In the genomic region with DNA sequence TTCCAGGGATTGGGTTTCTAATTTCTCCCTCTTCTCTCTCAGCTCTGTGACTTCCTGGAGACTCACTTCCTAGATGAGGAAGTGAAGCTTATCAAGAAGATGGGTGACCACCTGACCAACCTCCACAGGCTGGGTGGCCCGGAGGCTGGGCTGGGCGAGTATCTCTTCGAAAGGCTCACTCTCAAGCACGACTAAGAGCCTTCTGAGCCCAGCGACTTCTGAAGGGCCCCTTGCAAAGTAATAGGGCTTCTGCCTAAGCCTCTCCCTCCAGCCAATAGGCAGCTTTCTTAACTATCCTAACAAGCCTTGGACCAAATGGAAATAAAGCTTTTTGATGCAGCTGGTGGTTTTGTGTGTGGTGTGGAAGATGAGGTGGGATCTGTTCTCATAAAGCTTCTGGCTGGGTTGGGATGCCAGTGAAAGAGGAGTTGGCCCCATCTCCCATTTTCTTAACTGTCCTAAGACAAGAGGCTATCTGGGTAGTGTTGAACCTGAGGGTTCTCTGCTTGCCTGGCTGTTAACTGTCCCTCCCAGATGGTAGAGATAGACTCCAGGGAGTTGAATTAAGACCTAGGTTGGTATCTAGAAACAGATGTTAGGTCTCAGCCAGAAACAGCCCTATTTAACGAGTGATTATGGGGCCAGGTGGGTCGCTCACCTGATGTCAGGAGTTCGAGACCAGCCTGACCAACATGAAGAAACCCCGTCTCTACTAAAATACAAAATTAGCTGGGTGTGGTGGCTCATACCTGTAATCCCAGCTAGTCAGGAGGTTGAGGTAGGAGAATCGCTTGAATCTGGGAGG, we compare ENCODE assay signal across 8 cellular contexts. TPM values are rescaled to one million over a fixed set of nuclear protein-coding genes. Genes with fewer than 3 reads are reported as not detected.
DNase-seq lines count a peak whose midpoint lies in the region; ATAC-seq and TF ChIP-seq lines count a peak whose summit lies in the region.

No MANE protein-coding gene starts in this region.

- peaks cover 0 to 69% (median 31%) of the 10 kb centered on the region in 3 donors for H3K4me1 ChIP-seq in gastroesophageal sphincter

- TF ChIP-seq EP300 in gastroesophageal sphincter (IDR thresholded peaks at IDR 0.05): no peak

- H3K27ac ChIP-seq in gastroesophageal sphincter (peak overlapping the region; percentile 75 to 95 (median 93)), skin epidermis (peak overlapping the region in 20 of 21 experiments; percentile 29 to 95 (median 88))

- WGBS in gastroesophageal sphincter (ENCODE audit: low coverage in 1 of 2), 2 donors: 85 to 100% methylated on average over 1 to 6 of the region's 10 CpGs

- no peaks in the 10 kb centered on the region for H3K9me3 ChIP-seq in gastroesophageal sphincter

- no peak for TF ChIP-seq POLR2A in gastroesophageal sphincter (IDR thresholded peaks at IDR 0.05)

- ATAC-seq in gastroesophageal sphincter: no peak
- no peak for ATAC-seq in GM21447 (IDR thresholded peaks at IDR 0.05; ENCODE audit: unreplicated experiment)

- H3K4me3 ChIP-seq in gastroesophageal sphincter: peak overlapping the region; percentile 50 to 88
- H3K4me3 ChIP-seq in skin epidermis: peak overlapping the region; percentile 64 to 86 (median 73)

- H3K27me3 ChIP-seq in gastroesophageal sphincter: no peaks in the 10 kb centered on the region

- H3K36me3 ChIP-seq in gastroesophageal sphincter: peaks cover 0 to 52% of the 10 kb centered on the region in 2 donors

- DNase-seq in activated CD8-positive, alpha-beta memory T cell treated with anti-CD3 and anti-CD28 coated beads for 24 hours: peak; percentile 63
- no peak for DNase-seq in activated CD8-positive, alpha-beta memory T cell treated with anti-CD3 and anti-CD28 coated beads, Interleukin-2, amount 50 U/mL, for 4 hours
- DNase-seq in UCSD-AML1 (lab: John Stamatoyannopoulos, UW; ENCODE audit: unreplicated experiment) (peak; percentile 22), DMS79 treated with DMSO at 0.1 percent for 48 hours (lab: John Stamatoyannopoulos, UW) (no peak), H4 (ENCODE audit: low spot score) (no peak)

- TF ChIP-seq CTCF in gastroesophageal sphincter (IDR thresholded peaks at IDR 0.05): no peak

RNA-seq across cellular contexts. Expression of a gene that starts 1.6 kb away (rescaled TPM):
- 1,000 to 10,000 TPM; 2,478 to 4,094 (median 2,824) TPM for total RNA-seq in gastroesophageal sphincter
- 22,782 and 25,960 TPM in 2 replicates for total RNA-seq in H4 (2014; rRNA removed; shearing (Covaris generic))

RNA-seq across cellular contexts. Expression of a gene that starts 12.1 kb away (rescaled TPM):
- 10 to 100 TPM; 31.5 to 40.8 (median 34.8) TPM for total RNA-seq in gastroesophageal sphincter
- total RNA-seq in H4 (2014; rRNA removed; shearing (Covaris generic)): 132 and 135 TPM in 2 replicates

RNA-seq across cellular contexts. Expression of a gene that starts 26.4 kb away (rescaled TPM):
- total RNA-seq in gastroesophageal sphincter: 10 to 100 TPM; 22.1 to 44.4 (median 38.5) TPM
- 31.7 and 31.9 TPM in 2 replicates for total RNA-seq in H4 (2014; rRNA removed; shearing (Covaris generic))

RNA-seq across cellular contexts. Expression of a gene that starts 26.9 kb away (rescaled TPM):
- total RNA-seq in gastroesophageal sphincter: 10 to 100 TPM; 69.4 to 96.5 (median 84.2) TPM
- 353 and 374 TPM in 2 replicates for total RNA-seq in H4 (2014; rRNA removed; shearing (Covaris generic))

RNA-seq across cellular contexts. Expression of a gene that starts 33.2 kb away (rescaled TPM):
- total RNA-seq in gastroesophageal sphincter: under 1 TPM in 1 of 4 donors, not detected in 3; 0.81 TPM
- 0.27 TPM in 1 of 2 replicates, not detected in the other for total RNA-seq in H4 (2014; rRNA removed; shearing (Covaris generic))

Comparison
In these comparisons a context has a peak if more than half of its experiments do, and no peak if none do; other contexts are left out.
1. DNase-seq: peak in activated CD8-positive, alpha-beta memory T cell treated with anti-CD3 and anti-CD28 coated beads for 24 hours (single experiment) and UCSD-AML1 (single experiment); none in activated CD8-positive, alpha-beta memory T cell treated with anti-CD3 and anti-CD28 coated beads, Interleukin-2, amount 50 U/mL, for 4 hours (single experiment), DMS79 treated with DMSO at 0.1 percent for 48 hours (single experiment) and H4 (single experiment).